ENCODE assay signal across 1 cellular context in the genomic region with DNA sequence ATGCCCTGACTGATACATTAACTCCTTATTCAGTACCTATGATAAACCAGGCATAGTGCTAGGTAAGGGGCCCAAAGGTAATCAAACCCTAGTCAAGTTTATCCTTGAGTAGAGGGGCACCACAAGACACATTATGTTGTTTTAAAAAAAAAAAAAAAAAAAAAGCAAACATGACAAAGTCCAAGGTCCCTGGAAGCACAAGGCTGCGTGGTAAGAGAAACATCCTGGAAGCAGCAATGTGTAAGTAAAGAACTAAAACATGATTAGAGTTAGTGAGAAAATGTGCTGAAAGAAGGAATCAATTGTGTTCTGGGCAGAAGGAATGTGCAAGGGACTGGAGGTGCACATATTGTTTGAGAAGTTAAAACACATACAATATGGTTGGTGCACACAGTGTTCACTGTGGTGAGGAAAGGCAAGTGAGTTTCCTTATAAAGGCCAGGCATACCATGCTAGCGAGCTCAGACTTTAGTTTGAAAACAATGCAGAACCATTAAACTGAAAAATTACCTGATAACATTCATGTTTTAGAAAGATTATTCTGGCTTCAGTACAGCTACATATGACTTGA.
A peak's percentile ranks its signal among the peaks of the same experiment; 100 is the strongest.
TF ChIP-seq lines count a peak whose summit lies in the region.

No MANE protein-coding gene starts in this region.

TF ChIP-seq in HepG2, 621 proteins besides CTCF, POLR2A, EP300 and RAD21 (continued from another document):
- TF ChIP-seq, protein P1, sequence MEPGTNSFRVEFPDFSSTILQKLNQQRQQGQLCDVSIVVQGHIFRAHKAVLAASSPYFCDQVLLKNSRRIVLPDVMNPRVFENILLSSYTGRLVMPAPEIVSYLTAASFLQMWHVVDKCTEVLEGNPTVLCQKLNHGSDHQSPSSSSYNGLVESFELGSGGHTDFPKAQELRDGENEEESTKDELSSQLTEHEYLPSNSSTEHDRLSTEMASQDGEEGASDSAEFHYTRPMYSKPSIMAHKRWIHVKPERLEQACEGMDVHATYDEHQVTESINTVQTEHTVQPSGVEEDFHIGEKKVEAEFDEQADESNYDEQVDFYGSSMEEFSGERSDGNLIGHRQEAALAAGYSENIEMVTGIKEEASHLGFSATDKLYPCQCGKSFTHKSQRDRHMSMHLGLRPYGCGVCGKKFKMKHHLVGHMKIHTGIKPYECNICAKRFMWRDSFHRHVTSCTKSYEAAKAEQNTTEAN (CRISPR knock-in tag; conservative IDR thresholded peaks at IDR 0.05), result 0 out of 2 replicates have a peak, but pooled peaks have one; percentile 33
- TF ChIP-seq ARID5B (CRISPR knock-in tag; IDR thresholded peaks at IDR 0.05), result peak; percentile 56; the same call in 1 of the 2 replicates
- peak; percentile 73; the same call in 1 of the 2 replicates for TF ChIP-seq GATAD2A (CRISPR knock-in tag; IDR thresholded peaks at IDR 0.05)
- TF ChIP-seq ZFP82 (CRISPR knock-in tag; IDR thresholded peaks at IDR 0.05; ENCODE audit: borderline replicate concordance), result no peak
- 0 out of 2 replicates have a peak, but pooled peaks have one; percentile 42 for TF ChIP-seq HNF4G (IDR thresholded peaks at IDR 0.05; ENCODE audit: borderline replicate concordance, low read depth, low read length)
- TF ChIP-seq HNF4G (CRISPR knock-in tag; IDR thresholded peaks at IDR 0.05; ENCODE audit: borderline replicate concordance, low read depth), result no peak
- TF ChIP-seq SOX13 (IDR thresholded peaks at IDR 0.05), result no peak
- peak in 1 of 2 experiments; percentile 63; a peak in 2 of 4 replicates for TF ChIP-seq SOX13 (CRISPR knock-in tag; conservative IDR thresholded peaks at IDR 0.05 in 1 of 2, IDR thresholded peaks at IDR 0.05 in 1 of 2)
- peak; percentile 80 for TF ChIP-seq HNF4A (CRISPR knock-in tag; IDR thresholded peaks at IDR 0.05)
- no peak for TF ChIP-seq RORA (CRISPR knock-in tag; IDR thresholded peaks at IDR 0.05)
- TF ChIP-seq ZNF83 (CRISPR knock-in tag; IDR thresholded peaks at IDR 0.05; ENCODE audit: borderline replicate concordance), result no peak
- TF ChIP-seq ZFYVE20 (CRISPR knock-in tag; IDR thresholded peaks at IDR 0.05; ENCODE audit: borderline replicate concordance, low read depth), result no peak
- TF ChIP-seq PAXIP1 (CRISPR knock-in tag; conservative IDR thresholded peaks at IDR 0.05), result peak; percentile 71
- TF ChIP-seq ETV6 (CRISPR knock-in tag; conservative IDR thresholded peaks at IDR 0.05), result no peak
- peak; percentile 16; the same call in 1 of the 2 replicates for TF ChIP-seq FOXK1 (CRISPR knock-in tag; IDR thresholded peaks at IDR 0.05; ENCODE audit: borderline replicate concordance, low read depth)
- no peak for TF ChIP-seq IRF1 (CRISPR knock-in tag; IDR thresholded peaks at IDR 0.05; ENCODE audit: low read depth)
- TF ChIP-seq REPIN1 (CRISPR knock-in tag; IDR thresholded peaks at IDR 0.05; ENCODE audit: borderline replicate concordance, low read depth), result 0 out of 2 replicates have a peak, but pooled peaks have one; percentile 25
- 0 out of 2 replicates have a peak, but pooled peaks have one; percentile 26 for TF ChIP-seq FOXJ3 (CRISPR knock-in tag; IDR thresholded peaks at IDR 0.05; ENCODE audit: borderline replicate concordance)
- TF ChIP-seq SOX6 (IDR thresholded peaks at IDR 0.05), result no peak
- TF ChIP-seq SOX6 (CRISPR knock-in tag; IDR thresholded peaks at IDR 0.05), result peak; percentile 79
- TF ChIP-seq, protein P2, sequence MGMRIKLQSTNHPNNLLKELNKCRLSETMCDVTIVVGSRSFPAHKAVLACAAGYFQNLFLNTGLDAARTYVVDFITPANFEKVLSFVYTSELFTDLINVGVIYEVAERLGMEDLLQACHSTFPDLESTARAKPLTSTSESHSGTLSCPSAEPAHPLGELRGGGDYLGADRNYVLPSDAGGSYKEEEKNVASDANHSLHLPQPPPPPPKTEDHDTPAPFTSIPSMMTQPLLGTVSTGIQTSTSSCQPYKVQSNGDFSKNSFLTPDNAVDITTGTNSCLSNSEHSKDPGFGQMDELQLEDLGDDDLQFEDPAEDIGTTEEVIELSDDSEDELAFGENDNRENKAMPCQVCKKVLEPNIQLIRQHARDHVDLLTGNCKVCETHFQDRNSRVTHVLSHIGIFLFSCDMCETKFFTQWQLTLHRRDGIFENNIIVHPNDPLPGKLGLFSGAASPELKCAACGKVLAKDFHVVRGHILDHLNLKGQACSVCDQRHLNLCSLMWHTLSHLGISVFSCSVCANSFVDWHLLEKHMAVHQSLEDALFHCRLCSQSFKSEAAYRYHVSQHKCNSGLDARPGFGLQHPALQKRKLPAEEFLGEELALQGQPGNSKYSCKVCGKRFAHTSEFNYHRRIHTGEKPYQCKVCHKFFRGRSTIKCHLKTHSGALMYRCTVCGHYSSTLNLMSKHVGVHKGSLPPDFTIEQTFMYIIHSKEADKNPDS (CRISPR knock-in tag; IDR thresholded peaks at IDR 0.05), result no peak
- TF ChIP-seq MED13 (CRISPR knock-in tag; IDR thresholded peaks at IDR 0.05), result no peak
- TF ChIP-seq AHDC1 (CRISPR knock-in tag; IDR thresholded peaks at IDR 0.05; ENCODE audit: borderline replicate concordance), result peak; percentile 82; the same call in 1 of the 2 replicates
- no peak for TF ChIP-seq GMEB1 (CRISPR knock-in tag; IDR thresholded peaks at IDR 0.05; ENCODE audit: borderline replicate concordance)
- TF ChIP-seq, protein P3, sequence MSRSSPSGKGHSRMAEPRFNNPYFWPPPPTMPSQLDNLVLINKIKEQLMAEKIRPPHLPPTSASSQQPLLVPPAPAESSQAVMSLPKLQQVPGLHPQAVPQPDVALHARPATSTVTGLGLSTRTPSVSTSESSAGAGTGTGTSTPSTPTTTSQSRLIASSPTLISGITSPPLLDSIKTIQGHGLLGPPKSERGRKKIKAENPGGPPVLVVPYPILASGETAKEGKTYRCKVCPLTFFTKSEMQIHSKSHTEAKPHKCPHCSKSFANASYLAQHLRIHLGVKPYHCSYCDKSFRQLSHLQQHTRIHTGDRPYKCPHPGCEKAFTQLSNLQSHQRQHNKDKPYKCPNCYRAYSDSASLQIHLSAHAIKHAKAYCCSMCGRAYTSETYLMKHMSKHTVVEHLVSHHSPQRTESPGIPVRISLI (CRISPR knock-in tag; IDR thresholded peaks at IDR 0.05; ENCODE audit: borderline replicate concordance), result peak; percentile 90
- peak; percentile 43; the same call in 1 of the 2 replicates for TF ChIP-seq ZNF652 (CRISPR knock-in tag; IDR thresholded peaks at IDR 0.05; ENCODE audit: borderline replicate concordance, low read depth)
- peak; percentile 47 for TF ChIP-seq SOX5 (CRISPR knock-in tag; IDR thresholded peaks at IDR 0.05; ENCODE audit: borderline replicate concordance)
- 0 out of 2 replicates have a peak, but pooled peaks have one; percentile 9 for TF ChIP-seq SAP130 (CRISPR knock-in tag; IDR thresholded peaks at IDR 0.05; ENCODE audit: low read depth)
- TF ChIP-seq NCOA2 (CRISPR knock-in tag; IDR thresholded peaks at IDR 0.05), result peak; percentile 42; the same call in 1 of the 2 replicates
- TF ChIP-seq FOXP1 (IDR thresholded peaks at IDR 0.05), result no peak
- peak; percentile 55; the same call in 1 of the 2 replicates for TF ChIP-seq FOXP1 (CRISPR knock-in tag; IDR thresholded peaks at IDR 0.05)
- TF ChIP-seq CREM (IDR thresholded peaks at IDR 0.05), result peak; percentile 30; the same call in 1 of the 2 replicates
- no peak for TF ChIP-seq CREM (CRISPR knock-in tag; IDR thresholded peaks at IDR 0.05)
- TF ChIP-seq KDM6A (CRISPR knock-in tag; IDR thresholded peaks at IDR 0.05; ENCODE audit: low read depth), result peak; percentile 42; the same call in 1 of the 2 replicates
